Comparison of ENCODE assay signal across 20 cellular contexts in the genomic region with DNA sequence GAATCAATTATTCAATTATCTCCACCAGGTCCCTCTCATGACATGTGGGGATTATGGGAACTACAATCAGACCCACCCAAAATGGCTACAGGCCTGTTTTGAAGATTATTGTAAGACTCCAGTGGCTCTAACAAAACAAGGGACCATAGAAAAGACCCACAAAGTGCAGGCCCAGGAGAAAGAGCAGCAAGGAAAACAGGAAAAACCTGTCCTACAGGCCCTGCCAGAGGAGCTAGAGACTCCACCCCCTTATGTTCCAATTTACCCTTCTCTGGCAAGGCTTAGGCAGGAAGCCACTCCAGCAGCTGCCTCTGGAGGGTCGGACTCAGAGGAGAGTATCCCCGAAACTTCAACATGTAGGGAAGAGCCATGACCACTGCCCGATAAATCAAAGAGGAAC.
DNase-seq lines count a peak whose midpoint lies in the region; ATAC-seq and TF ChIP-seq lines count a peak whose summit lies in the region.
"Had no signal": no experiment of that assay in that cellular context is flagged by ENCODE, and none has a peak within 500 bp of the region (broad histone marks: within the 10 kb centered on the region; RNA-seq: fewer than 3 reads in every experiment).

No MANE protein-coding gene starts in this region.

- peak; percentile 26 for ATAC-seq in foreskin keratinocyte
- peak; percentile 46 for ATAC-seq in upper lobe of right lung
- ATAC-seq: gastrocnemius medialis; stimulated activated memory B cell treated with anti-CD40 and anti-IgM and Interleukin-4, amounts not matched to agents 10 μg/mL and 1 μg/mL and 100 μg/mL, for 72 hours had no signal

- intact Hi-C loops in upper lobe of right lung (cut with DNase I), result no loop called here

- H3K36me3 ChIP-seq in upper lobe of right lung, result no peaks in the 10 kb centered on the region
- H3K36me3 ChIP-seq in right atrium auricular region, result no peaks in the 10 kb centered on the region
- H3K36me3 ChIP-seq: gastrocnemius medialis, thyroid gland had no signal

- no peaks in the 10 kb centered on the region for H3K9me3 ChIP-seq in upper lobe of right lung
- no peaks in the 10 kb centered on the region for H3K9me3 ChIP-seq in right atrium auricular region
- H3K9me3 ChIP-seq: gastrocnemius medialis, thyroid gland had no signal

- H3K4me3 ChIP-seq in upper lobe of right lung (no peak overlapping the region), right atrium auricular region (no peak overlapping the region)
- H3K4me3 ChIP-seq: BLaER1 treated with 17β-estradiol and CSF1 and Interleukin-3, amounts not matched to agents 10 nM and 100 nM; gastrocnemius medialis; thyroid gland had no signal

- H3K27ac ChIP-seq in foreskin keratinocyte (no peak overlapping the region), upper lobe of right lung (no peak overlapping the region), right atrium auricular region (no peak overlapping the region)
- H3K27ac ChIP-seq: BLaER1 treated with 17β-estradiol and CSF1 and Interleukin-3, amounts not matched to agents 10 nM and 100 nM; gastrocnemius medialis; thyroid gland had no signal

- H3K4me1 ChIP-seq in foreskin keratinocyte (no peaks in the 10 kb centered on the region), upper lobe of right lung (no peaks in the 10 kb centered on the region), right atrium auricular region (no peaks in the 10 kb centered on the region)
- H3K4me1 ChIP-seq: gastrocnemius medialis, thyroid gland had no signal

- TF ChIP-seq CTCF in foreskin keratinocyte (conservative IDR thresholded peaks at IDR 0.05) (no peak), upper lobe of right lung (IDR thresholded peaks at IDR 0.05) (no peak), right atrium auricular region (IDR thresholded peaks at IDR 0.05) (no peak)

- DNase-seq in NCI-H1417 (lab: John Stamatoyannopoulos, UW), result peak in 2 of 3 experiments; percentile 37 to 72
- DNase-seq in NCI-H1417 treated with DMSO at 0.1 percent for 48 hours (lab: John Stamatoyannopoulos, UW), result no peak
- DNase-seq in NCI-H510A (lab: John Stamatoyannopoulos, UW), result peak; percentile 61
- peak; percentile 10 to 53 for DNase-seq in foreskin keratinocyte
- no peak for DNase-seq in upper lobe of right lung
- DNase-seq in NCI-H2029 (lab: John Stamatoyannopoulos, UW), result no peak
- DNase-seq in right atrium auricular region (ENCODE audit: low spot score), result no peak
- DNase-seq in GDM1 (lab: John Stamatoyannopoulos, UW), result no peak
- DNase-seq: 8988T; activated CD4-positive, alpha-beta T cell treated with anti-CD3 and anti-CD28 coated beads, Interleukin-2, amount 10 ng/mL, durations not matched to agents 24 days and 14 days; activated naive CD4-positive, alpha-beta T cell; gastrocnemius medialis; NCI-H187; NCI-H69; nephron progenitor cell; RPMI8226; SW 1271 had no signal

- no peaks in the 10 kb centered on the region for H3K27me3 ChIP-seq in foreskin keratinocyte
- H3K27me3 ChIP-seq in upper lobe of right lung, result no peaks in the 10 kb centered on the region
- no peaks in the 10 kb centered on the region for H3K27me3 ChIP-seq in right atrium auricular region
- H3K27me3 ChIP-seq: BLaER1 treated with 17β-estradiol and CSF1 and Interleukin-3, amounts not matched to agents 10 nM and 100 nM; gastrocnemius medialis; thyroid gland had no signal

Comparison
In these comparisons a context has a peak if more than half of its experiments do, and no peak if none do; other contexts are left out.
1. DNase-seq: peak in NCI-H1417 (2 of 3), NCI-H510A (single experiment) and foreskin keratinocyte (2 of 2); none in NCI-H1417 treated with DMSO at 0.1 percent for 48 hours (single experiment), upper lobe of right lung (single experiment), NCI-H2029 (single experiment), right atrium auricular region (single experiment) and GDM1 (single experiment).